ENCODE assay signal across 8 cellular contexts in the genomic region with DNA sequence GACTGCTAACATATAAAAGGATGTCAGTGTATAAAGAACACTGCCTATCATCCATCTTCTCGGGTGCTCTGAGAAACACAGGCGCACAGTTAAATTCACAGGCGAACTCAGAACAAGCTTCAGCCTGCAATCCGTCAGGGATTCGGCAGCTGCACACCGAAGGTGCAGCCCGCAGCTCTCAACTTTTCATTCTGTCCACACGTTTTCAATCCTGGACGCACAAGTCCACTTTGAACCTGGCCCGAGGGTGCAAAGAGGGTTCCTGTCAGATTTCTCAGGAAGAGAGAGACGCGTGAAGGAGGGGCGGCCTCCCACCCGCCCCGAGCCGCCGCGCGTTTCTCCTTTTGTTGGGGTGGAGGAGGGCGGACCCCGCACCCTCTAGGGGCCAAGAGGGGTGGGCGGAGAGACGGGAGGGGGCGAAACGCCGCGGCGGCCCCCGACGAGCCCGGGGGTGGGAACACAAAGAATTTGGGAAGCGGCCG. TPM values are rescaled to one million over a fixed set of nuclear protein-coding genes. Genes with fewer than 3 reads are reported as not detected.
DNase-seq lines count a peak whose midpoint lies in the region; ATAC-seq and TF ChIP-seq lines count a peak whose summit lies in the region.

No MANE protein-coding gene starts in this region.

- peaks cover 49% of the 10 kb centered on the region for H3K4me1 ChIP-seq in skeletal muscle satellite cell (ENCODE audit: control insufficient read depth, insufficient read depth, low read length)

- H3K27ac ChIP-seq in SK-N-MC = peak overlapping the region; percentile 71
- peak overlapping the region; percentile 67 for H3K27ac ChIP-seq in brain microvascular endothelial cell

- H3K4me2 ChIP-seq in skeletal muscle satellite cell (ENCODE audit: low read length) = peak overlapping the region; percentile 99

- H3K9ac ChIP-seq in SK-N-MC (ENCODE audit: insufficient read length) = peak overlapping the region; percentile 90
- H3K9ac ChIP-seq in skeletal muscle satellite cell (ENCODE audit: low read depth, low read length) = peak overlapping the region; percentile 82

- peak; percentile 32 for ATAC-seq in GM21447 (IDR thresholded peaks at IDR 0.05; ENCODE audit: unreplicated experiment)

- H3K9me3 ChIP-seq in SK-N-MC (ENCODE audit: low read depth, low read length) (no peaks in the 10 kb centered on the region), skeletal muscle satellite cell (replicated peaks; ENCODE audit: low read length) (no peaks in the 10 kb centered on the region)

- TF ChIP-seq CTCF in brain microvascular endothelial cell (IDR thresholded peaks at IDR 0.05; ENCODE audit: low read depth, low read length, missing control alignments) = no peak

- in situ Hi-C loops in brain microvascular endothelial cell (cut with HindIII; ENCODE audit: low pct_ligation_motif_present, low sequenced_read_pairs) = no loop called here

- DNase-seq in ELF-1 (ENCODE audit: low read depth, low spot score) (peak; percentile 62), HT-29 (ENCODE audit: low spot score) (peak; percentile 55), SK-N-MC (ENCODE audit: low read depth, low spot score) (no peak), brain microvascular endothelial cell (peak; percentile 11), iPS-NIHi11 (ENCODE audit: low spot score) (peak; percentile 63), HuH-7.5 (ENCODE audit: low spot score) (no peak)

- peaks cover 2% of the 10 kb centered on the region; the same call in 1 of the 2 replicates for H3K36me3 ChIP-seq in SK-N-MC (ENCODE audit: insufficient read depth, low read length)
- no peaks in the 10 kb centered on the region for H3K36me3 ChIP-seq in brain microvascular endothelial cell (replicated peaks)
- H3K36me3 ChIP-seq in skeletal muscle satellite cell (ENCODE audit: insufficient read depth, low read length) = no peaks in the 10 kb centered on the region

- H3K27me3 ChIP-seq in brain microvascular endothelial cell (replicated peaks) (no peaks in the 10 kb centered on the region), skeletal muscle satellite cell (ENCODE audit: control insufficient read depth, insufficient read depth, low read length) (no peaks in the 10 kb centered on the region)

- H3K4me3 ChIP-seq in SK-N-MC (peak overlapping the region; percentile 100), brain microvascular endothelial cell (ENCODE audit: low read depth, low read length) (peak overlapping the region; percentile 81), skeletal muscle satellite cell (ENCODE audit: low read length) (peak overlapping the region; percentile 97)

RNA-seq across cellular contexts. Expression of a gene that starts 0.7 kb away (rescaled TPM):
- 10.5 and 14.5 TPM in 2 replicates for total RNA-seq in HT-29 (2014; rRNA removed; shearing (Covaris generic))
- total RNA-seq in skeletal muscle satellite cell (2012; rRNA removed) = 74.0 and 161 TPM in 2 replicates

Comparison
In these comparisons a context has a peak if more than half of its experiments do, and no peak if none do; other contexts are left out.
1. DNase-seq: peak in ELF-1 (single experiment), HT-29 (single experiment), brain microvascular endothelial cell (single experiment) and iPS-NIHi11 (single experiment); none in SK-N-MC (single experiment) and HuH-7.5 (single experiment).
2. Peak in every context shown above with its lines, with median percentiles within 50 percentile points of each other: H3K4me3 ChIP-seq.